8 cellular contexts compared by ENCODE assay signal in genomic region chr2:90293224-90293623, GRCh38.
DNase-seq lines count a peak whose midpoint lies in the region; ATAC-seq, FAIRE-seq and TF ChIP-seq lines count a peak whose summit lies in the region.
"Not testable (repeated sequence)": the region's sequence is repeated elsewhere in the genome, so short reads cannot be mapped to it uniquely, and the experiment has no call there.

No MANE protein-coding gene starts in this region.

- H3K27me3 ChIP-seq in MG63; foreskin keratinocyte; HepG2 (ENCODE audit: control insufficient read depth in 1 of 2, insufficient read depth in 2 of 2, low read length in 2 of 2); upper lobe of left lung: not testable (repeated sequence)

- H3K36me3 ChIP-seq in MG63; HepG2 (replicated peaks in 1 of 2; ENCODE audit: control insufficient read depth in 1 of 2, insufficient read depth in 2 of 2, low read length in 2 of 2); upper lobe of left lung: not testable (repeated sequence)

- H3K4me1 ChIP-seq in foreskin keratinocyte; HepG2 (ENCODE audit: insufficient read depth, low read length); upper lobe of left lung: not testable (repeated sequence)

- FAIRE-seq in HepG2 (lab: Jason Lieb, UNC) = not testable (repeated sequence)

- not testable (repeated sequence) for H3K9me3 ChIP-seq in MG63; HepG2 (ENCODE audit: low read length); upper lobe of left lung

- H3K4me2 ChIP-seq in HepG2 (ENCODE audit: low read depth, low read length) = not testable (repeated sequence)

- not testable (repeated sequence) for TF ChIP-seq EP300 in HepG2 (IDR thresholded peaks at IDR 0.05; ENCODE audit: low read depth in 2 of 2, low read length in 2 of 2); HepG2 (CRISPR knock-in tag; IDR thresholded peaks at IDR 0.05; ENCODE audit: borderline replicate concordance); upper lobe of left lung (IDR thresholded peaks at IDR 0.05)

- CTCF ChIA-PET in HepG2 (lab: Yijun Ruan, JAX; ENCODE audit: low intra/inter-chr PET ratio, low total read pairs) = not testable (repeated sequence)

- H3K27ac ChIP-seq in foreskin keratinocyte; HepG2 (ENCODE audit: extremely low read length, insufficient read depth, low read length); upper lobe of left lung: not testable (repeated sequence)

- not testable (repeated sequence) for H4K20me1 ChIP-seq in HepG2 (ENCODE audit: insufficient read depth, low read length)

- H3K4me3 ChIP-seq in MG63; HepG2 (replicated peaks in 1 of 3; ENCODE audit: insufficient read depth in 1 of 3, low read depth in 2 of 3, low read length in 3 of 3); upper lobe of left lung: not testable (repeated sequence)

- not testable (repeated sequence) for H3K36me3 Mint-ChIP-seq in activated T-helper 2 cell treated with anti-CD3 and anti-CD28 coated beads, Interferon-gamma antibody, Interleukin-2, Interleukin-4, amounts not matched to agents 10 μg/mL and 5 μg/mL and 100 μg/mL, durations not matched to agents 14 hours and 24 hours and 36 hours (ENCODE audit: low read depth); natural killer cell treated with Interleukin-12 subunit alpha and Interleukin-12 subunit beta and Interleukin-15 and Interleukin-18, amount 100 ng/mL, for 72 hours

- not testable (repeated sequence) for TF ChIP-seq POLR2A in HepG2 (IDR thresholded peaks at IDR 0.05; ENCODE audit: insufficient read depth in 1 of 2, low read depth in 2 of 2, low read length in 2 of 2); upper lobe of left lung (IDR thresholded peaks at IDR 0.05)

- H3K4me3 Mint-ChIP-seq in activated T-helper 2 cell treated with anti-CD3 and anti-CD28 coated beads, Interferon-gamma antibody, Interleukin-2, Interleukin-4, amounts not matched to agents 10 μg/mL and 5 μg/mL and 100 μg/mL, durations not matched to agents 14 hours and 24 hours and 36 hours (ENCODE audit: low read depth); natural killer cell treated with Interleukin-12 subunit alpha and Interleukin-12 subunit beta and Interleukin-15 and Interleukin-18, amount 100 ng/mL, for 72 hours: not testable (repeated sequence)

- H3K27me3 Mint-ChIP-seq in activated T-helper 2 cell treated with anti-CD3 and anti-CD28 coated beads, Interferon-gamma antibody, Interleukin-2, Interleukin-4, amounts not matched to agents 10 μg/mL and 5 μg/mL and 100 μg/mL, durations not matched to agents 14 hours and 24 hours and 36 hours (ENCODE audit: low read depth); natural killer cell treated with Interleukin-12 subunit alpha and Interleukin-12 subunit beta and Interleukin-15 and Interleukin-18, amount 100 ng/mL, for 72 hours: not testable (repeated sequence)

- in situ Hi-C loops in HepG2 (cut with HindIII; ENCODE audit: extremely low pct_ligation_motif_present, low pct_unique_long_range_greater_than_20kb) = not testable (repeated sequence)

- H3K9me3 Mint-ChIP-seq in activated T-helper 2 cell treated with anti-CD3 and anti-CD28 coated beads, Interferon-gamma antibody, Interleukin-2, Interleukin-4, amounts not matched to agents 10 μg/mL and 5 μg/mL and 100 μg/mL, durations not matched to agents 14 hours and 24 hours and 36 hours; natural killer cell treated with Interleukin-12 subunit alpha and Interleukin-12 subunit beta and Interleukin-15 and Interleukin-18, amount 100 ng/mL, for 72 hours: not testable (repeated sequence)

- not testable (repeated sequence) for H3K79me2 ChIP-seq in HepG2 (ENCODE audit: insufficient read depth, low read length)

- H3K27ac Mint-ChIP-seq in activated T-helper 2 cell treated with anti-CD3 and anti-CD28 coated beads, Interferon-gamma antibody, Interleukin-2, Interleukin-4, amounts not matched to agents 10 μg/mL and 5 μg/mL and 100 μg/mL, durations not matched to agents 14 hours and 24 hours and 36 hours; natural killer cell treated with Interleukin-12 subunit alpha and Interleukin-12 subunit beta and Interleukin-15 and Interleukin-18, amount 100 ng/mL, for 72 hours: not testable (repeated sequence)

- DNase-seq in MG63 (peak; percentile 31), left ventricle myocardium superior (peak; percentile 28), posterior vena cava (ENCODE audit: low spot score) (peak; percentile 85), upper lobe of left lung (peak; percentile 41 to 89)
- peak; percentile 26 for DNase-seq in activated T-helper 2 cell treated with anti-CD3 and anti-CD28 coated beads, Interferon-gamma antibody, Interleukin-2, Interleukin-4, amounts not matched to agents 10 μg/mL and 5 μg/mL and 100 μg/mL, durations not matched to agents 14 hours and 24 hours and 36 hours (ENCODE audit: low spot score)
- not testable (repeated sequence) for DNase-seq in foreskin keratinocyte; HepG2 (ENCODE audit: low spot score)
- peak; percentile 51 for DNase-seq in natural killer cell treated with Interleukin-12 subunit alpha and Interleukin-12 subunit beta and Interleukin-15 and Interleukin-18, amount 100 ng/mL, for 72 hours (ENCODE audit: low spot score)

- intact Hi-C loops in activated T-helper 2 cell treated with anti-CD3 and anti-CD28 coated beads, Interferon-gamma antibody, Interleukin-2, Interleukin-4, amounts not matched to agents 10 μg/mL and 5 μg/mL and 100 μg/mL, durations not matched to agents 14 hours and 24 hours and 36 hours (cut with micrococcal nuclease); left ventricle myocardium superior (cut with micrococcal nuclease); HepG2 (cut with micrococcal nuclease; ENCODE audit: unreplicated experiment); posterior vena cava (cut with DNase I): not testable (repeated sequence)

- 47% methylated on average over 6 of the region's 6 CpGs for WGBS in HepG2 (ENCODE audit: low lambda C conversion rate)
- 48 to 87% methylated on average over 2 to 6 of the region's 6 CpGs for WGBS in upper lobe of left lung, 2 donors

- not testable (repeated sequence) for H3K4me1 Mint-ChIP-seq in activated T-helper 2 cell treated with anti-CD3 and anti-CD28 coated beads, Interferon-gamma antibody, Interleukin-2, Interleukin-4, amounts not matched to agents 10 μg/mL and 5 μg/mL and 100 μg/mL, durations not matched to agents 14 hours and 24 hours and 36 hours (ENCODE audit: low read depth); natural killer cell treated with Interleukin-12 subunit alpha and Interleukin-12 subunit beta and Interleukin-15 and Interleukin-18, amount 100 ng/mL, for 72 hours (ENCODE audit: low read depth in 2 of 2)

- not testable (repeated sequence) for H2AFZ ChIP-seq in HepG2 (ENCODE audit: low read length)

- POLR2A ChIA-PET in HepG2 (lab: Yijun Ruan, JAX) = not testable (repeated sequence)

- not testable (repeated sequence) for H3K9ac ChIP-seq in HepG2 (ENCODE audit: insufficient read depth, low read depth, low read length)

- peak; percentile 56 for ATAC-seq in foreskin keratinocyte
- not testable (repeated sequence) for ATAC-seq in left ventricle myocardium superior
- peak; percentile 54; the same call in 2 of the 3 replicates for ATAC-seq in HepG2
- ATAC-seq in natural killer cell treated with Interleukin-12 subunit alpha and Interleukin-12 subunit beta and Interleukin-15 and Interleukin-18, amount 100 ng/mL, for 72 hours = peak; percentile 43 to 70
- peak; percentile 73 to 81 for ATAC-seq in upper lobe of left lung (ENCODE audit: low FRiP score in 2 of 2)

- TF ChIP-seq RAD21 in HepG2 (CRISPR knock-in tag; IDR thresholded peaks at IDR 0.05) = not testable (repeated sequence)

- BruUV-seq in HepG2 (replicated peaks; lab: Mats Ljungman, UMichigan) = not testable (repeated sequence)

- TF ChIP-seq CTCF in foreskin keratinocyte (conservative IDR thresholded peaks at IDR 0.05); HepG2 (CRISPR knock-in tag; IDR thresholded peaks at IDR 0.05); upper lobe of left lung (IDR thresholded peaks at IDR 0.05): not testable (repeated sequence)
